In genomic region chr19:52191951-52192350, GRCh38 we compare ENCODE assay signal across 1 cellular context.
TF ChIP-seq lines count a peak whose summit lies in the region.

No MANE protein-coding gene starts in this region.

TF ChIP-seq in endothelial cell of umbilical vein, 7 proteins besides CTCF, POLR2A, EP300 and RAD21 (continued from another document):
- no peak for TF ChIP-seq MAX (IDR thresholded peaks at IDR 0.05; ENCODE audit: insufficient read depth, insufficient read length)
